In genomic region chr11:1509626-1510255, GRCh38 we compare ENCODE assay signal across 1 cellular context.
TF ChIP-seq lines count a peak whose summit lies in the region.

No MANE protein-coding gene starts in this region.

TF ChIP-seq in WTC11, 78 proteins besides CTCF, POLR2A, EP300 and RAD21 (continued from another document):
- TF ChIP-seq CREM (CRISPR knock-in tag; IDR thresholded peaks at IDR 0.05) (no peak), ZNF121 (CRISPR knock-in tag; IDR thresholded peaks at IDR 0.05) (no peak), ZMAT4 (CRISPR knock-in tag; IDR thresholded peaks at IDR 0.05) (no peak), ZNF396 (CRISPR knock-in tag; IDR thresholded peaks at IDR 0.05; ENCODE audit: borderline replicate concordance) (no peak), NFATC4 (CRISPR knock-in tag; IDR thresholded peaks at IDR 0.05) (no peak), GABPB1 (CRISPR knock-in tag; IDR thresholded peaks at IDR 0.05) (no peak)
- TF ChIP-seq, protein P1, sequence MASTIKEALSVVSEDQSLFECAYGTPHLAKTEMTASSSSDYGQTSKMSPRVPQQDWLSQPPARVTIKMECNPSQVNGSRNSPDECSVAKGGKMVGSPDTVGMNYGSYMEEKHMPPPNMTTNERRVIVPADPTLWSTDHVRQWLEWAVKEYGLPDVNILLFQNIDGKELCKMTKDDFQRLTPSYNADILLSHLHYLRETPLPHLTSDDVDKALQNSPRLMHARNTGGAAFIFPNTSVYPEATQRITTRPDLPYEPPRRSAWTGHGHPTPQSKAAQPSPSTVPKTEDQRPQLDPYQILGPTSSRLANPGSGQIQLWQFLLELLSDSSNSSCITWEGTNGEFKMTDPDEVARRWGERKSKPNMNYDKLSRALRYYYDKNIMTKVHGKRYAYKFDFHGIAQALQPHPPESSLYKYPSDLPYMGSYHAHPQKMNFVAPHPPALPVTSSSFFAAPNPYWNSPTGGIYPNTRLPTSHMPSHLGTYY (CRISPR knock-in tag; IDR thresholded peaks at IDR 0.05) = no peak
